18 cellular contexts compared by ENCODE assay signal in the genomic region with DNA sequence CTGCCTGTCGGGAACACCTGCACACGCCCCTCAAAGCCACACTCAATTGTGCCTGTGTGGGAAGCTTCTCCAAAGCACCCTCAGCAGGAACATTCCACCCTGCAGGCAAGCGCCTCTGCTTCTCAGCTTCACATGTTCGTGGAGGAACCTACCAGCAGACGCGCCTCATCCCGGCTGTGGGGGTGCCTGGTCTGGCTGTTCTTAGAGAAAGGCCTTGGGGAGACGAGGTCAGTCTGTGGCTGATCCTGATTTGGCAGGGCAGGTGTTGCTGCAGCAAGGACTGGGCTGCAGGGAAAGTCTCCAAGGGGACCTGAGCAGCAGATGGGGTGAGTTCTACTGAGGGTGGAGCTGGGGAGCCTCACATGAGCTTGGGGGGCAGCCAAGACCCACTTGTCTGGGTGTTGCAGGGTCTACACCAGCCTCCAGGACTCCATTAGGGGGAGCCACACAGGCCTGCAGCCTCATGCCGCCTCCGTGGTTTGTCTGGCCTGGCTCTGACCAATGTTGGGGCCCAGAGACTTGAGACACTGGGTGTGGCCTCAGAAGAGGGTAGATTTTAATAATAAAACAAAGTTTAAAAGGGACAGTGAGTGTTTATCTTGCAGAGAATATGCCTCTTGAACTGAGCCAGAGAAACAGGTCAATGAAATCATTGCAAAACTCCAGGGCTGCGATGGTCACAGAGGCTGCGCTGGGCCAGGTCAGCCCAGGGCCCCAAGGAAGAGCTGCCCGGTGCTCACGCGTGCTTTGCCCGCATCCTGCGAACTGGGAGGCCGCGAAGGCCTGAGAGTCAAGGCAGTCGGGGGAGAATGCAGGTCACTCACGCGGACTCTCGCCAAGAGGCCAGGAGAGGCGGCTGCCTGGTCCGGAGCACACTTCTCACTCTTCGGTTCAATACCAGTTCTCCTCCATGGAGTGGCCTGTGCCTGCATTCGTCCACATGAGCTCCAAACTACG. TPM values are rescaled to one million over a fixed set of nuclear protein-coding genes. Genes with fewer than 3 reads are reported as not detected.
DNase-seq lines count a peak whose midpoint lies in the region; ATAC-seq and TF ChIP-seq lines count a peak whose summit lies in the region.
"Had no signal": no experiment of that assay in that cellular context is flagged by ENCODE, and none has a peak within 500 bp of the region (broad histone marks: within the 10 kb centered on the region; RNA-seq: fewer than 3 reads in every experiment).

No MANE protein-coding gene starts in this region.

- TF ChIP-seq CTCF in SK-N-SH (IDR thresholded peaks at IDR 0.05) (no peak; the same call in 1 of the 2 replicates), OCI-LY3 (IDR thresholded peaks at IDR 0.05; ENCODE audit: low read depth, low read length) (0 out of 2 replicates have a peak, but pooled peaks have one; percentile 5), suprapubic skin (IDR thresholded peaks at IDR 0.05) (no peak)

- H3K79me2 ChIP-seq in SK-N-SH (ENCODE audit: insufficient read depth) (no peaks in the 10 kb centered on the region), OCI-LY3 (ENCODE audit: low read length) (no peaks in the 10 kb centered on the region)

- no peaks in the 10 kb centered on the region for H3F3A ChIP-seq in SK-N-SH (replicated peaks; ENCODE audit: insufficient read depth)

- no peaks in the 10 kb centered on the region for H3K9me3 ChIP-seq in SK-N-SH
- H3K9me3 ChIP-seq in OCI-LY3 (ENCODE audit: insufficient read depth, low read length), result no peaks in the 10 kb centered on the region
- H3K9me3 ChIP-seq in suprapubic skin, result no peaks in the 10 kb centered on the region
- H3K9me3 ChIP-seq: SJSA1 had no signal

- H3K4me2 ChIP-seq in SK-N-SH (no peak overlapping the region), OCI-LY3 (ENCODE audit: low read length) (no peak overlapping the region)

- DNase-seq in SK-N-SH, result no peak
- peak; percentile 67 for DNase-seq in iPS-NIHi7 (ENCODE audit: extremely low spot score)
- DNase-seq in suprapubic skin (ENCODE audit: low spot score in 2 of 2), result peak; percentile 44 to 67
- DNase-seq in A172 (ENCODE audit: low spot score), result no peak
- DNase-seq in SIG-M5 treated with dmso at 0.1 percent for 504 hours (lab: John Stamatoyannopoulos, UW; ENCODE audit: unreplicated experiment), result no peak
- DNase-seq: activated CD4-positive, alpha-beta T cell treated with anti-CD3 and anti-CD28 coated beads for 36 hours; CD8-positive, alpha-beta T cell; erythroblast; naive thymus-derived CD4-positive, alpha-beta T cell; NCI-H2029 treated with DMSO at 0.1 percent for 48 hours; T1000 had no signal

- H3K36me3 ChIP-seq in SK-N-SH (replicated peaks in 1 of 2; ENCODE audit: control insufficient read depth in 1 of 2, insufficient read depth in 2 of 2, low read length in 1 of 2) (no peaks in the 10 kb centered on the region), OCI-LY3 (replicated peaks; ENCODE audit: low read depth, low read length) (no peaks in the 10 kb centered on the region), suprapubic skin (no peaks in the 10 kb centered on the region)
- H3K36me3 ChIP-seq: SJSA1, tibial nerve had no signal

- H3K4me3 ChIP-seq in SK-N-SH (ENCODE audit: low read depth in 2 of 2, low read length in 1 of 2) (no peak overlapping the region), OCI-LY3 (ENCODE audit: low read length) (no peak overlapping the region), suprapubic skin (no peak overlapping the region)
- H3K4me3 ChIP-seq: SJSA1, tibial nerve had no signal

- H3K9ac ChIP-seq in SK-N-SH (no peak overlapping the region), OCI-LY3 (ENCODE audit: low read length) (no peak overlapping the region)

- WGBS in SK-N-SH (ENCODE audit: low lambda C conversion rate), result 76% methylated on average over 27 of the region's 28 CpGs
- WGBS in suprapubic skin, result 91% methylated on average over 19 of the region's 28 CpGs

- TF ChIP-seq EP300 in SK-N-SH (IDR thresholded peaks at IDR 0.05; ENCODE audit: borderline replicate concordance in 1 of 2, low read depth in 1 of 2, low read length in 1 of 2), result no peak
- TF ChIP-seq EP300 in suprapubic skin (IDR thresholded peaks at IDR 0.05), result no peak

- CTCF ChIA-PET in SK-N-SH (lab: Yijun Ruan, JAX), result interaction anchor here (0.7 kb wide), 3 partner anchors 11 to 537 kb away, joined by 3 read pairs; no protein-coding TSS in a partner anchor

- H3K4me1 ChIP-seq in SK-N-SH (ENCODE audit: control insufficient read depth in 1 of 2, insufficient read depth in 2 of 2, low read depth in 1 of 2, low read length in 1 of 2) (no peaks in the 10 kb centered on the region), OCI-LY3 (ENCODE audit: low read length) (no peaks in the 10 kb centered on the region), suprapubic skin (no peaks in the 10 kb centered on the region)
- H3K4me1 ChIP-seq: SJSA1, tibial nerve had no signal

- TF ChIP-seq POLR2A in suprapubic skin (IDR thresholded peaks at IDR 0.05), result no peak

- H4K20me1 ChIP-seq in SK-N-SH (ENCODE audit: insufficient read depth) (no peaks in the 10 kb centered on the region), OCI-LY3 (ENCODE audit: insufficient read depth, low read length) (no peaks in the 10 kb centered on the region)

- H3K27ac ChIP-seq in SK-N-SH (ENCODE audit: low read depth in 2 of 2, low read length in 1 of 2) (no peak overlapping the region), OCI-LY3 (ENCODE audit: low read length) (no peak overlapping the region), suprapubic skin (no peak overlapping the region)
- H3K27ac ChIP-seq: 22Rv1, SJSA1, tibial nerve had no signal

- H3K27me3 ChIP-seq in SK-N-SH (ENCODE audit: insufficient read depth) (no peaks in the 10 kb centered on the region), OCI-LY3 (ENCODE audit: low read depth, low read length) (no peaks in the 10 kb centered on the region), suprapubic skin (peaks cover 4% of the 10 kb centered on the region)
- H3K27me3 ChIP-seq: SJSA1, tibial nerve had no signal

- H2AFZ ChIP-seq in SK-N-SH (ENCODE audit: low read depth) (no peak overlapping the region), OCI-LY3 (ENCODE audit: low read depth, low read length) (no peak overlapping the region)

- ATAC-seq in SK-N-SH treated with all-trans-retinoic acid at 6 μM for 48 hours (peak; percentile 44; the same call in 1 of the 3 replicates), GM21717 (IDR thresholded peaks at IDR 0.05; ENCODE audit: unreplicated experiment) (no peak)
- ATAC-seq: activated CD4-positive, alpha-beta T cell treated with anti-CD3 and anti-CD28 coated beads for 36 hours; CD8-positive, alpha-beta T cell; naive thymus-derived CD4-positive, alpha-beta T cell had no signal

- POLR2A ChIA-PET in SK-N-SH (lab: Yijun Ruan, JAX), result interaction anchor here (0.6 kb wide), 1 partner anchor 203 kb away, joined by 3 read pairs; no protein-coding TSS in a partner anchor

- no peak for TF ChIP-seq RAD21 in SK-N-SH (IDR thresholded peaks at IDR 0.05; ENCODE audit: low read length)

- no peaks in the 10 kb centered on the region for H3K9me2 ChIP-seq in SK-N-SH

TF ChIP-seq in SK-N-SH treated with all-trans-retinoic acid at 6 μM for 48 hours, 23 proteins besides CTCF, POLR2A, EP300 and RAD21:
- no peak for TF ChIP-seq OSR1 (CRISPR knock-in tag; IDR thresholded peaks at IDR 0.05)
TF ChIP-seq in SK-N-SH treated with all-trans-retinoic acid at 6 μM for 48 hours: peak in this region for 0.

TF ChIP-seq in SK-N-SH, 30 proteins besides CTCF, POLR2A, EP300 and RAD21:
- TF ChIP-seq POLR2AphosphoS5 (IDR thresholded peaks at IDR 0.05; ENCODE audit: low read depth, low read length) (no peak), JUND (IDR thresholded peaks at IDR 0.05) (no peak), YY1 (IDR thresholded peaks at IDR 0.05; ENCODE audit: low read depth) (no peak), FOSL2 (IDR thresholded peaks at IDR 0.05; ENCODE audit: borderline replicate concordance, low read depth) (no peak)
- TF ChIP-seq, protein P1, sequence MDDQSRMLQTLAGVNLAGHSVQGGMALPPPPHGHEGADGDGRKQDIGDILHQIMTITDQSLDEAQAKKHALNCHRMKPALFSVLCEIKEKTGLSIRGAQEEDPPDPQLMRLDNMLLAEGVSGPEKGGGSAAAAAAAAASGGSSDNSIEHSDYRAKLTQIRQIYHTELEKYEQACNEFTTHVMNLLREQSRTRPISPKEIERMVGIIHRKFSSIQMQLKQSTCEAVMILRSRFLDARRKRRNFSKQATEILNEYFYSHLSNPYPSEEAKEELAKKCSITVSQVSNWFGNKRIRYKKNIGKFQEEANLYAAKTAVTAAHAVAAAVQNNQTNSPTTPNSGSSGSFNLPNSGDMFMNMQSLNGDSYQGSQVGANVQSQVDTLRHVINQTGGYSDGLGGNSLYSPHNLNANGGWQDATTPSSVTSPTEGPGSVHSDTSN (IDR thresholded peaks at IDR 0.05), result no peak

RNA-seq across cellular contexts. Expression of a gene that starts 21.1 kb away (rescaled TPM):
- 7.0 and 9.3 TPM in 2 replicates for polyA plus RNA-seq in SK-N-SH (2012; rRNA removed)
- 6.6 and 7.1 TPM in 2 replicates for polyA plus RNA-seq in SK-N-SH (2012; cell fraction: cytosol; rRNA removed)
- 21.0 and 25.2 TPM in 2 replicates for polyA plus RNA-seq in SK-N-SH (2012; cell fraction: nucleus; rRNA removed)
- total RNA-seq in suprapubic skin, result 10 to 100 TPM in 1 of 4 donors, 1 to 10 TPM in 3; 2.4 to 16.5 (median 4.4) TPM
- not detected in 2 replicates for total RNA-seq in A172 (2014; rRNA removed; shearing (Covaris generic))
- total RNA-seq: Daoy, SJSA1 had no signal

Comparison
In these comparisons a context has a peak if more than half of its experiments do, and no peak if none do; other contexts are left out.
1. DNase-seq: peak in iPS-NIHi7 (single experiment) and suprapubic skin (2 of 2); none in SK-N-SH (single experiment), A172 (single experiment) and SIG-M5 treated with dmso at 0.1 percent for 504 hours (single experiment).